1 cellular context compared by ENCODE assay signal in genomic region chr12:93102744-93103143, GRCh38.
TF ChIP-seq lines count a peak whose summit lies in the region.

No MANE protein-coding gene starts in this region.

TF ChIP-seq in HepG2, 621 proteins besides CTCF, POLR2A, EP300 and RAD21 (continued from another document and continues in another):
- peak; percentile 80 for TF ChIP-seq ARID5B (CRISPR knock-in tag; IDR thresholded peaks at IDR 0.05)
- TF ChIP-seq ZNF788 (CRISPR knock-in tag; IDR thresholded peaks at IDR 0.05; ENCODE audit: borderline replicate concordance) = no peak
- no peak for TF ChIP-seq RFX1 (IDR thresholded peaks at IDR 0.05)
- no peak for TF ChIP-seq PBX2 (CRISPR knock-in tag; IDR thresholded peaks at IDR 0.05)
- no peak for TF ChIP-seq ZNF468 (CRISPR knock-in tag; IDR thresholded peaks at IDR 0.05)
- TF ChIP-seq GTF3A (CRISPR knock-in tag; conservative IDR thresholded peaks at IDR 0.05) = no peak
- no peak for TF ChIP-seq ZNF781 (CRISPR knock-in tag; IDR thresholded peaks at IDR 0.05; ENCODE audit: borderline replicate concordance, not compliant biosample characterization)
- no peak for TF ChIP-seq FOXK1 (CRISPR knock-in tag; IDR thresholded peaks at IDR 0.05; ENCODE audit: borderline replicate concordance, low read depth)
- TF ChIP-seq BRF2 (CRISPR knock-in tag; IDR thresholded peaks at IDR 0.05) = no peak
- TF ChIP-seq TIGD3 (CRISPR knock-in tag; IDR thresholded peaks at IDR 0.05; ENCODE audit: borderline replicate concordance) = no peak
- TF ChIP-seq ZFP41 (CRISPR knock-in tag; IDR thresholded peaks at IDR 0.05; ENCODE audit: borderline replicate concordance) = no peak
- TF ChIP-seq SMAD9 (CRISPR knock-in tag; IDR thresholded peaks at IDR 0.05) = no peak
- TF ChIP-seq ZNF850 (CRISPR knock-in tag; conservative IDR thresholded peaks at IDR 0.05) = no peak
- TF ChIP-seq ZNF800 (CRISPR knock-in tag; IDR thresholded peaks at IDR 0.05) = no peak
- no peak for TF ChIP-seq ZNF10 (CRISPR knock-in tag; IDR thresholded peaks at IDR 0.05; ENCODE audit: borderline replicate concordance, low read depth)
- TF ChIP-seq ZNF678 (CRISPR knock-in tag; IDR thresholded peaks at IDR 0.05) = no peak
- TF ChIP-seq ZNF878 (CRISPR knock-in tag; IDR thresholded peaks at IDR 0.05) = no peak; the same call in 1 of the 2 replicates
- TF ChIP-seq ZNF430 (CRISPR knock-in tag; IDR thresholded peaks at IDR 0.05) = no peak
- TF ChIP-seq ATF1 (CRISPR knock-in tag; IDR thresholded peaks at IDR 0.05) = no peak; the same call in 1 of the 2 replicates
- no peak; the same call in 1 of the 2 replicates for TF ChIP-seq HMG20A (CRISPR knock-in tag; IDR thresholded peaks at IDR 0.05; ENCODE audit: borderline replicate concordance)
- peak; percentile 92 for TF ChIP-seq NCOA2 (CRISPR knock-in tag; IDR thresholded peaks at IDR 0.05)
- no peak for TF ChIP-seq ZNF605 (CRISPR knock-in tag; IDR thresholded peaks at IDR 0.05)
- TF ChIP-seq ARNTL (CRISPR knock-in tag; IDR thresholded peaks at IDR 0.05) = peak; percentile 76
- TF ChIP-seq ZNF598 (CRISPR knock-in tag; IDR thresholded peaks at IDR 0.05; ENCODE audit: borderline replicate concordance) = no peak; the same call in 1 of the 2 replicates
- TF ChIP-seq YY1 (IDR thresholded peaks at IDR 0.05; ENCODE audit: insufficient read depth, insufficient replicate concordance, low read depth, low read length) = peak; percentile 38
- TF ChIP-seq ATAD3A (CRISPR knock-in tag; IDR thresholded peaks at IDR 0.05) = no peak
- TF ChIP-seq TARDBP (CRISPR knock-in tag; IDR thresholded peaks at IDR 0.05) = 0 out of 2 replicates have a peak, but pooled peaks have one; percentile 32
- 0 out of 2 replicates have a peak, but pooled peaks have one; percentile 37 for TF ChIP-seq ONECUT2 (CRISPR knock-in tag; IDR thresholded peaks at IDR 0.05)
- TF ChIP-seq NFE2L2 (IDR thresholded peaks at IDR 0.05; ENCODE audit: low read length) = no peak
- TF ChIP-seq RARA (CRISPR knock-in tag; IDR thresholded peaks at IDR 0.05) = peak; percentile 46; the same call in 1 of the 2 replicates
- TF ChIP-seq SMAD1 (CRISPR knock-in tag; IDR thresholded peaks at IDR 0.05; ENCODE audit: borderline replicate concordance, low read depth) = no peak
- TF ChIP-seq ZNF7 (CRISPR knock-in tag; IDR thresholded peaks at IDR 0.05) = no peak
- no peak for TF ChIP-seq MATR3 (CRISPR knock-in tag; IDR thresholded peaks at IDR 0.05)
- TF ChIP-seq ATM (IDR thresholded peaks at IDR 0.05; ENCODE audit: borderline replicate concordance) = no peak
- no peak for TF ChIP-seq NCOA5 (CRISPR knock-in tag; IDR thresholded peaks at IDR 0.05)
- TF ChIP-seq MBNL3 (CRISPR knock-in tag; conservative IDR thresholded peaks at IDR 0.05) = no peak
- TF ChIP-seq SP140L (CRISPR knock-in tag; IDR thresholded peaks at IDR 0.05; ENCODE audit: borderline replicate concordance) = no peak
- TF ChIP-seq MBD4 (IDR thresholded peaks at IDR 0.05; ENCODE audit: borderline replicate concordance, low read length) = 0 out of 2 replicates have a peak, but pooled peaks have one; percentile 52
- TF ChIP-seq ERF (CRISPR knock-in tag; IDR thresholded peaks at IDR 0.05) = no peak
- TF ChIP-seq THAP11 (CRISPR knock-in tag; IDR thresholded peaks at IDR 0.05) = no peak
- TF ChIP-seq FUBP1 (CRISPR knock-in tag; IDR thresholded peaks at IDR 0.05; ENCODE audit: borderline replicate concordance) = no peak
- TF ChIP-seq SPEN (CRISPR knock-in tag; IDR thresholded peaks at IDR 0.05; ENCODE audit: low read depth) = no peak
- TF ChIP-seq FOXA3 (CRISPR knock-in tag; IDR thresholded peaks at IDR 0.05) = peak; percentile 47
- TF ChIP-seq ESRRA (CRISPR knock-in tag; IDR thresholded peaks at IDR 0.05; ENCODE audit: low read depth) = no peak
- TF ChIP-seq ZBTB20 (CRISPR knock-in tag; IDR thresholded peaks at IDR 0.05; ENCODE audit: borderline replicate concordance, low read depth) = no peak
- peak; percentile 81 for TF ChIP-seq MED1 (CRISPR knock-in tag; IDR thresholded peaks at IDR 0.05)
- no peak for TF ChIP-seq MXD1 (CRISPR knock-in tag; IDR thresholded peaks at IDR 0.05)
- TF ChIP-seq ZNF30 (CRISPR knock-in tag; IDR thresholded peaks at IDR 0.05) = no peak
- no peak for TF ChIP-seq ZNF549 (CRISPR knock-in tag; IDR thresholded peaks at IDR 0.05)
- TF ChIP-seq MEIS2 (CRISPR knock-in tag; IDR thresholded peaks at IDR 0.05) = no peak
- peak; percentile 77; the same call in 1 of the 2 replicates for TF ChIP-seq AHDC1 (CRISPR knock-in tag; IDR thresholded peaks at IDR 0.05; ENCODE audit: borderline replicate concordance)
- no peak for TF ChIP-seq SP1 (IDR thresholded peaks at IDR 0.05)
- no peak for TF ChIP-seq SP1 (CRISPR knock-in tag; IDR thresholded peaks at IDR 0.05)
- TF ChIP-seq ZKSCAN8 (CRISPR knock-in tag; IDR thresholded peaks at IDR 0.05; ENCODE audit: borderline replicate concordance) = peak; percentile 72; the same call in 1 of the 2 replicates
- TF ChIP-seq RELA (CRISPR knock-in tag; IDR thresholded peaks at IDR 0.05) = no peak
- no peak for TF ChIP-seq YEATS2 (CRISPR knock-in tag; IDR thresholded peaks at IDR 0.05; ENCODE audit: borderline replicate concordance)
